Comparison of ENCODE assay signal across 17 cellular contexts in the genomic region with DNA sequence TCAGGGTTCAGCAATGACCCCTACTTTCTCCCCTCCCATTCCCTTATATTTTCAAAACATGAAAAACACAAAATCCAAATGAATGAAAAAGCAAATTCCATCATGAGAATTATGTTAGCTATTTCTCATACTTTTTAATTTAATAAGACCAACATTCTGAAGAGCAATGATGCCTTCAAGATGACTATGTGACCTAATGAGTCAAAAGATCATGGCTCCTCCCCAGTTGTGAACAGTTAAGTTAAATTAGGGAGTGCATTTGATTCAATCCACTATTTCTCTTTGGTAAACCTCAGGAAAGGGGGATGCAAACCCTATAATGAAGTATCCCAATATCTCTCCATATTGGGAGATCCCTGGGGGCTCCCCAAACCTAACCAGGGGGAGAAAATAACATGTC. TPM values are rescaled to one million over a fixed set of nuclear protein-coding genes. Genes with fewer than 3 reads are reported as not detected.
DNase-seq lines count a peak whose midpoint lies in the region; ATAC-seq, FAIRE-seq and TF ChIP-seq lines count a peak whose summit lies in the region.
"Had no signal": no experiment of that assay in that cellular context is flagged by ENCODE, and none has a peak within 500 bp of the region (broad histone marks: within the 10 kb centered on the region; RNA-seq: fewer than 3 reads in every experiment).

No MANE protein-coding gene starts in this region.

- peaks cover 28% of the 10 kb centered on the region for H3K36me3 Mint-ChIP-seq in CD4-positive, CD25-positive, alpha-beta regulatory T cell

- peak overlapping the region; percentile 36; the same call in 1 of the 3 replicates for H3K4me2 ChIP-seq in A549

- H3K27me3 ChIP-seq in CD4-positive, CD25-positive, alpha-beta regulatory T cell (ENCODE audit: control insufficient read depth, insufficient read depth, low read length), result no peaks in the 10 kb centered on the region
- H3K27me3 ChIP-seq: body of pancreas, sigmoid colon had no signal

- H3K4me1 Mint-ChIP-seq in CD4-positive, CD25-positive, alpha-beta regulatory T cell, result peaks cover 58 to 90% (median 72%) of the 10 kb centered on the region in 4 donors

- no peak for TF ChIP-seq POLR2A in A549 (IDR thresholded peaks at IDR 0.05; ENCODE audit: low read length)

- DNase-seq in A549 (ENCODE audit: low read depth in 1 of 2, low spot score in 1 of 2), result no peak
- no peak for DNase-seq in CD4-positive, CD25-positive, alpha-beta regulatory T cell
- peak; percentile 34 for DNase-seq in hepatic stellate cell (ENCODE audit: low spot score)
- DNase-seq in activated gamma-delta T cell treated with Interleukin-2 at 50 U/mL for 16 hours, result no peak
- no peak for DNase-seq in DMS 273 (lab: John Stamatoyannopoulos, UW; ENCODE audit: unreplicated experiment)
- no peak for DNase-seq in SHP77 treated with DMSO at 0.1 percent for 48 hours (lab: John Stamatoyannopoulos, UW)
- DNase-seq: activated CD4-positive, alpha-beta T cell treated with anti-CD3 and anti-CD28 coated beads for 48 hours; body of pancreas; lower lobe of right lung; NCI-H2081 treated with DMSO at 0.1 percent for 48 hours; NCI-H774; RPMI8226; sigmoid colon; stimulated activated naive CD8-positive, alpha-beta T cell treated with anti-CD3 and anti-CD28 coated beads, Interleukin-15, Interleukin-2, amounts not matched to agents 100 U/mL and 50 U/mL, for 24 hours had no signal

- no peak for FAIRE-seq in A549 (lab: Jason Lieb, UNC)
- FAIRE-seq: GM12892 had no signal

- no peak for ATAC-seq in A549
- ATAC-seq in CD4-positive, CD25-positive, alpha-beta regulatory T cell (ENCODE audit: low read depth in 2 of 2), result no peak
- peak; percentile 25; the same call in 2 of the 3 replicates for ATAC-seq in SK-N-SH treated with all-trans-retinoic acid at 6 μM for 48 hours
- no peak for ATAC-seq in GM19328 (IDR thresholded peaks at IDR 0.05; ENCODE audit: unreplicated experiment)
- ATAC-seq: body of pancreas; lower lobe of right lung; stimulated activated naive CD8-positive, alpha-beta T cell treated with anti-CD3 and anti-CD28 coated beads, Interleukin-15, Interleukin-2, amounts not matched to agents 100 U/mL and 50 U/mL, for 24 hours had no signal

- TF ChIP-seq CTCF in A549 (IDR thresholded peaks at IDR 0.05), result no peak

- H3K36me3 ChIP-seq in CD4-positive, CD25-positive, alpha-beta regulatory T cell (ENCODE audit: control insufficient read depth, insufficient read depth, low read length), result peaks cover 30% of the 10 kb centered on the region
- H3K36me3 ChIP-seq: lower lobe of right lung, sigmoid colon had no signal

- no peaks in the 10 kb centered on the region for H3K9me3 Mint-ChIP-seq in CD4-positive, CD25-positive, alpha-beta regulatory T cell

- no peaks in the 10 kb centered on the region for H3K9me3 ChIP-seq in A549
- no peaks in the 10 kb centered on the region for H3K9me3 ChIP-seq in CD4-positive, CD25-positive, alpha-beta regulatory T cell (ENCODE audit: control insufficient read depth in 2 of 2, low read length in 2 of 2)
- H3K9me3 ChIP-seq: body of pancreas, lower lobe of right lung, sigmoid colon had no signal

- H3K4me3 Mint-ChIP-seq in CD4-positive, CD25-positive, alpha-beta regulatory T cell, result peak overlapping the region in 2 of 4 donors; percentile 27 to 64

- peak overlapping the region in 2 of 3 donors; percentile 20 to 83 for H3K27ac Mint-ChIP-seq in CD4-positive, CD25-positive, alpha-beta regulatory T cell

- peaks cover 54% of the 10 kb centered on the region; the same call in 2 of the 3 replicates for H3K4me1 ChIP-seq in A549
- H3K4me1 ChIP-seq in CD4-positive, CD25-positive, alpha-beta regulatory T cell (ENCODE audit: control insufficient read depth, insufficient read depth, low read length, poor library complexity, severe bottlenecking), result peaks cover 55% of the 10 kb centered on the region

- CTCF ChIA-PET in A549 (lab: Yijun Ruan, JAX), result no interaction called here

- no peak for TF ChIP-seq RAD21 in A549 (conservative IDR thresholded peaks at IDR 0.05 in 1 of 2, IDR thresholded peaks at IDR 0.05 in 1 of 2)

- H3K27ac ChIP-seq in A549, result no peak overlapping the region
- peak overlapping the region; percentile 34 for H3K27ac ChIP-seq in CD4-positive, CD25-positive, alpha-beta regulatory T cell (ENCODE audit: insufficient read depth, low read length, poor library complexity, severe bottlenecking)
- H3K27ac ChIP-seq: lower lobe of right lung, sigmoid colon had no signal

- no peaks in the 10 kb centered on the region for H3K27me3 Mint-ChIP-seq in CD4-positive, CD25-positive, alpha-beta regulatory T cell

- POLR2A ChIA-PET in A549 (lab: Yijun Ruan, JAX), result no interaction called here

- no peak for TF ChIP-seq EP300 in A549 (IDR thresholded peaks at IDR 0.05)

- no peak overlapping the region for H3K4me3 ChIP-seq in A549
- no peak overlapping the region for H3K4me3 ChIP-seq in CD4-positive, CD25-positive, alpha-beta regulatory T cell (ENCODE audit: low read depth, low read length)
- H3K4me3 ChIP-seq: body of pancreas, lower lobe of right lung, sigmoid colon had no signal

TF ChIP-seq in A549, 52 proteins besides CTCF, POLR2A, EP300 and RAD21 (continues in another document):
- TF ChIP-seq HOXA7 (CRISPR knock-in tag; IDR thresholded peaks at IDR 0.05) (no peak), KDM1A (IDR thresholded peaks at IDR 0.05; ENCODE audit: low read depth) (no peak), GATA3 (IDR thresholded peaks at IDR 0.05; ENCODE audit: borderline replicate concordance) (no peak), CBX2 (IDR thresholded peaks at IDR 0.05; ENCODE audit: borderline replicate concordance, low read depth) (no peak), HMGXB4 (CRISPR knock-in tag; IDR thresholded peaks at IDR 0.05; ENCODE audit: borderline replicate concordance) (no peak), RNF2 (IDR thresholded peaks at IDR 0.05; ENCODE audit: borderline replicate concordance, low read depth) (no peak), POLR2AphosphoS2 (conservative IDR thresholded peaks at IDR 0.05; ENCODE audit: low read length) (no peak), NPAS2 (CRISPR knock-in tag; IDR thresholded peaks at IDR 0.05; ENCODE audit: borderline replicate concordance) (no peak), NFE2L2 (conservative IDR thresholded peaks at IDR 0.05; ENCODE audit: low read length) (no peak), EHF (CRISPR knock-in tag; IDR thresholded peaks at IDR 0.05) (no peak)

TF ChIP-seq in SK-N-SH treated with all-trans-retinoic acid at 6 μM for 48 hours, 23 proteins besides CTCF, POLR2A, EP300 and RAD21:
- TF ChIP-seq RARB (CRISPR knock-in tag; IDR thresholded peaks at IDR 0.05), result no peak
- no peak for TF ChIP-seq TCF4 (CRISPR knock-in tag; IDR thresholded peaks at IDR 0.05; ENCODE audit: borderline replicate concordance)
- no peak for TF ChIP-seq ZNF70 (CRISPR knock-in tag; IDR thresholded peaks at IDR 0.05)
- no peak for TF ChIP-seq ZFP3 (CRISPR knock-in tag; IDR thresholded peaks at IDR 0.05)
- no peak for TF ChIP-seq ISL1 (CRISPR knock-in tag; IDR thresholded peaks at IDR 0.05)
- no peak for TF ChIP-seq ZNF8 (CRISPR knock-in tag; IDR thresholded peaks at IDR 0.05)
- TF ChIP-seq TSHZ2 (CRISPR knock-in tag; IDR thresholded peaks at IDR 0.05), result no peak
- no peak for TF ChIP-seq BACH2 (CRISPR knock-in tag; IDR thresholded peaks at IDR 0.05; ENCODE audit: borderline replicate concordance)
- no peak for TF ChIP-seq ZC3H10 (CRISPR knock-in tag; IDR thresholded peaks at IDR 0.05)

RNA-seq across cellular contexts. Expression of gene PUM1, which starts 36.5 kb away (rescaled TPM):
- polyA plus RNA-seq in A549 (2011; rRNA removed), result 55.3 and 64.0 TPM in 2 replicates
- 57.3 and 66.3 TPM in 2 replicates for polyA plus RNA-seq in A549 (2012; cell fraction: cytosol; rRNA removed)
- polyA plus RNA-seq in A549 (2012; cell fraction: nucleus; rRNA removed), result 67.7 and 77.6 TPM in 2 replicates
- polyA plus RNA-seq in A549 (2017; fragmentation: RNase III; extraction: RNeasy Plus Mini Kit Qiagen cat#74134 plus additional on column Dnase treatment), result 27.5 to 30.2 TPM (median 29.1 TPM) in 3 replicates
- polyA minus RNA-seq in A549 (2011; rRNA and poly(A)+ RNA removed), result 207 and 234 TPM in 2 replicates
- 283 TPM for total RNA-seq in CD4-positive, CD25-positive, alpha-beta regulatory T cell
- 100 to 1,000 TPM; 108 to 149 (median 132) TPM for polyA plus RNA-seq in CD4-positive, CD25-positive, alpha-beta regulatory T cell
